Comparison of ENCODE assay signal across 10 cellular contexts in the genomic region with DNA sequence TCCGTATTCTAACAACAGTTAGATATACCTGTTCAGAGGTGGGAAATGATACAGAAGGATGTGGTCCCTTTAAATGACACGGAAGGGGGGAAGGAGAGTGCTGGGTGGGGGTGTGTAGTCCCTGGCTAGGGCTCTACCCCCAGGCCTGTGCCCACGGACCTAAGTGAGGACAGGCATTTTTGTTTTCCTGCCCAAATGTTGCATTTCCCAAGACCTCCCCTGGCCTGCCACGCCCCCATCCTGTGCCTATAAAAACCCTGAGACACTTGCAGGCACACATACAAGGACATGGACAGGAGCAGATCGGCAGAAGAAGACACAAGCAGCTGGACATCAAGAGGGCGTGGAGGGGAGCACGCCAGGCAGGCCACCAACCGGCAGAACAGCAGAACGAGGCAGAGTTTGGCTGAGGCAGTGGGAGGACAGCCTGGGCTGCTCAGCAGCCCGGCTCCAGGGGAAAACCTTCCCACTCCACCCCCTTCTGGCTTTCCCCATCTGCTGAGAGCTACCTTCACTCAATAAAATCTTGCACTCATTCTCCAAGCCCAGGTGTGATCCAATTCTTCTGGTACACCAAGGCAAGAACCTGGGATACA. TPM values are rescaled to one million over a fixed set of nuclear protein-coding genes. Genes with fewer than 3 reads are reported as not detected.
"Had no signal": no experiment of that assay in that cellular context is flagged by ENCODE, and none has a peak within 500 bp of the region (broad histone marks: within the 10 kb centered on the region; RNA-seq: fewer than 3 reads in every experiment).

No MANE protein-coding gene starts in this region.

- H3K4me3 ChIP-seq: GM23248 had no signal

- H3K4me3 Mint-ChIP-seq: H9, HFFc6, IgD-negative memory B cell had no signal

- H3K9ac ChIP-seq: GM23248 had no signal

- H3K27ac ChIP-seq: GM23248, HL-60 had no signal

- H3K27ac Mint-ChIP-seq: H9, HFFc6, IgD-negative memory B cell had no signal

- FAIRE-seq: H54 had no signal

- DNase-seq: GM23248, GOT3, H9, HCEC 1CT, HFFc6, KG1 had no signal

- H3K9me3 Mint-ChIP-seq: HFFc6, IgD-negative memory B cell had no signal

- H2AFZ ChIP-seq: GM23248 had no signal

- H3K36me3 Mint-ChIP-seq: IgD-negative memory B cell had no signal

RNA-seq across cellular contexts. Expression of gene PPY, which starts 21.7 kb away (rescaled TPM):
- total RNA-seq: GM23248, H9, HFFc6, HT1080 had no signal
- polyA plus RNA-seq: GM23248, IgD-negative memory B cell had no signal

RNA-seq across cellular contexts. Expression of gene PYY, which starts 33.1 kb away (rescaled TPM):
- total RNA-seq: GM23248, HT1080 had no signal
- polyA plus RNA-seq: GM23248, IgD-negative memory B cell had no signal
